ENCODE assay signal across 16 cellular contexts in genomic region chr6:85402071-85402470, GRCh38. TPM values are rescaled to one million over a fixed set of nuclear protein-coding genes. Genes with fewer than 3 reads are reported as not detected.
DNase-seq lines count a peak whose midpoint lies in the region; ATAC-seq and TF ChIP-seq lines count a peak whose summit lies in the region.
"Had no signal": no experiment of that assay in that cellular context is flagged by ENCODE, and none has a peak within 500 bp of the region (broad histone marks: within the 10 kb centered on the region; RNA-seq: fewer than 3 reads in every experiment).

No MANE protein-coding gene starts in this region.

- POLR2A ChIA-PET in CD8-positive, alpha-beta T cell (lab: Charles Lee): interaction anchor here (0.6 kb wide), 1 partner anchor 28 kb away, joined by 3 read pairs; no protein-coding TSS in a partner anchor

- H3K27ac Mint-ChIP-seq in CD8-positive, alpha-beta T cell: peak overlapping the region; percentile 87
- H3K27ac Mint-ChIP-seq: T-helper 17 cell had no signal

- in situ Hi-C loops in mammary epithelial cell (cut with MboI; ENCODE audit: low sequenced_read_pairs in 2 of 2): no loop called here

- intact Hi-C loops in CD8-positive, alpha-beta T cell (cut with DNase I, micrococcal nuclease): loop anchor here in 1 of 2 experiments (5.0 kb wide), 1 partner anchor 40 kb away; no protein-coding TSS in a partner anchor
- intact Hi-C loops in mammary epithelial cell (cut with micrococcal nuclease): loop anchor here (5.0 kb wide), 1 partner anchor 190 kb away; the partner anchor contains the start of gene SNX14

- peaks cover 70% of the 10 kb centered on the region for H3K4me1 Mint-ChIP-seq in CD8-positive, alpha-beta T cell (ENCODE audit: low read depth)

- H3K4me3 Mint-ChIP-seq in CD8-positive, alpha-beta T cell: peak overlapping the region; percentile 38
- H3K4me3 Mint-ChIP-seq: H9, nephron, T-helper 17 cell had no signal

- dilution Hi-C loops in mammary epithelial cell (cut with HindIII; ENCODE audit: low sequenced_read_pairs): loop anchor here (5.0 to 10.0 kb wide), 2 partner anchors 40 to 243 kb away; partner anchors contain the start of gene SYNCRIP

- BruUV-seq in mammary epithelial cell (replicated peaks; lab: Mats Ljungman, UMichigan): no TSS peak

- H3K4me2 ChIP-seq in mammary epithelial cell (ENCODE audit: insufficient read depth, low read depth, low read length) (no peak overlapping the region), osteoblast (ENCODE audit: insufficient read depth, low read length) (no peak overlapping the region)

- no peaks in the 10 kb centered on the region for H3K36me3 Mint-ChIP-seq in CD8-positive, alpha-beta T cell
- H3K36me3 Mint-ChIP-seq: CD4-positive, alpha-beta memory T cell had no signal

- no peaks in the 10 kb centered on the region for H3K36me3 ChIP-seq in CD8-positive, alpha-beta T cell (ENCODE audit: insufficient read depth, low read length)
- H3K36me3 ChIP-seq in mammary epithelial cell (ENCODE audit: insufficient read depth, low read length): no peaks in the 10 kb centered on the region
- no peaks in the 10 kb centered on the region for H3K36me3 ChIP-seq in osteoblast (ENCODE audit: insufficient read depth, low read length)

- CTCF ChIA-PET in CD8-positive, alpha-beta T cell (lab: Charles Lee): interaction anchor here (3.3 to 6.6 kb wide), 2 partner anchors 49 to 81 kb away, joined by 13 to 36 read pairs; partner anchors contain the start of gene NT5E
- CTCF ChIA-PET in mammary epithelial cell (lab: Charles Lee; ENCODE audit: low non-redundant PET): no interaction called here

- no peak for TF ChIP-seq CTCF in CD8-positive, alpha-beta T cell (IDR thresholded peaks at IDR 0.05)
- TF ChIP-seq CTCF in mammary epithelial cell (conservative IDR thresholded peaks at IDR 0.05 in 1 of 2, IDR thresholded peaks at IDR 0.05 in 1 of 2; ENCODE audit: extremely low read depth in 1 of 2, insufficient read depth in 1 of 2, low read depth in 1 of 2, low read length in 2 of 2) (no peak), osteoblast (IDR thresholded peaks at IDR 0.05; ENCODE audit: extremely low read depth, low read depth, low read length) (no peak)

- H3K9me3 Mint-ChIP-seq in CD8-positive, alpha-beta T cell: no peaks in the 10 kb centered on the region

- no peaks in the 10 kb centered on the region for H4K20me1 ChIP-seq in mammary epithelial cell (ENCODE audit: insufficient read depth, low read length)
- H4K20me1 ChIP-seq in osteoblast (ENCODE audit: insufficient read depth, low read length): no peaks in the 10 kb centered on the region

- H3K27me3 Mint-ChIP-seq in CD8-positive, alpha-beta T cell (ENCODE audit: low read depth): no peaks in the 10 kb centered on the region
- H3K27me3 Mint-ChIP-seq: CD4-positive, alpha-beta memory T cell had no signal

- peaks cover 56% of the 10 kb centered on the region for H3K4me1 ChIP-seq in CD8-positive, alpha-beta T cell (ENCODE audit: insufficient read depth, low read length)
- peaks cover 52% of the 10 kb centered on the region for H3K4me1 ChIP-seq in mammary epithelial cell (ENCODE audit: insufficient read depth, low read length)
- H3K4me1 ChIP-seq in osteoblast (ENCODE audit: insufficient read depth, low read length): peaks cover 56% of the 10 kb centered on the region

- no peak overlapping the region for H3K9ac ChIP-seq in mammary epithelial cell (ENCODE audit: insufficient read depth, low read length)

- no peak overlapping the region for H3K27ac ChIP-seq in CD8-positive, alpha-beta T cell (ENCODE audit: low read depth, low read length)
- peak overlapping the region; percentile 96 for H3K27ac ChIP-seq in mammary epithelial cell (ENCODE audit: insufficient read depth, low read depth, low read length)
- H3K27ac ChIP-seq in osteoblast (ENCODE audit: low read depth, low read length): peak overlapping the region; percentile 98

- no peak for DNase-seq in CD8-positive, alpha-beta T cell
- DNase-seq in M059J (ENCODE audit: low read depth): peak; percentile 20
- DNase-seq in mammary epithelial cell: no peak
- no peak for DNase-seq in osteoblast (ENCODE audit: insufficient read length, low spot score, missing footprints)
- no peak for DNase-seq in stimulated activated CD4-positive, alpha-beta T cell treated with anti-CD3 and anti-CD28 coated beads, Interleukin-4, amount 100 ng/mL, for 24 hours
- no peak for DNase-seq in retina
- DNase-seq: activated CD4-positive, CD25-positive, alpha-beta regulatory T cell; activated CD8-positive, alpha-beta memory T cell treated with anti-CD3 and anti-CD28 coated beads, Interleukin-2, amount 50 U/mL, for 48 hours; activated naive CD4-positive, alpha-beta T cell treated with anti-CD3 and anti-CD28 coated beads, Interleukin-2, amount 50 U/mL, for 16 hours; CD4-positive, alpha-beta memory T cell; H9; NCI-H1048; NCI-H2081 treated with DMSO at 0.1 percent for 48 hours; T-helper 17 cell had no signal

- H3K79me2 ChIP-seq in mammary epithelial cell (ENCODE audit: insufficient read depth, low read length): no peaks in the 10 kb centered on the region
- no peaks in the 10 kb centered on the region for H3K79me2 ChIP-seq in osteoblast (ENCODE audit: insufficient read depth, low read length)

- H3K4me3 ChIP-seq in CD8-positive, alpha-beta T cell (ENCODE audit: low read depth, low read length): no peak overlapping the region
- H3K4me3 ChIP-seq in mammary epithelial cell (replicated peaks in 1 of 3; ENCODE audit: insufficient read depth in 1 of 3, low read depth in 2 of 3, low read length in 3 of 3) (no peak overlapping the region), osteoblast (ENCODE audit: insufficient read depth, low read length) (no peak overlapping the region)

- H2AFZ ChIP-seq in mammary epithelial cell (ENCODE audit: low read depth, low read length): no peak overlapping the region
- H2AFZ ChIP-seq in osteoblast (ENCODE audit: low read length): peak overlapping the region; percentile 48

- no peaks in the 10 kb centered on the region for H3K9me3 ChIP-seq in CD8-positive, alpha-beta T cell (ENCODE audit: low read length)
- H3K9me3 ChIP-seq in mammary epithelial cell (replicated peaks; ENCODE audit: insufficient read depth, low read length) (no peaks in the 10 kb centered on the region), osteoblast (ENCODE audit: low read depth, low read length) (no peaks in the 10 kb centered on the region)

- H3K27me3 ChIP-seq in CD8-positive, alpha-beta T cell (ENCODE audit: insufficient read depth, low read length): no peaks in the 10 kb centered on the region
- H3K27me3 ChIP-seq in mammary epithelial cell (ENCODE audit: insufficient read depth, low read length) (no peaks in the 10 kb centered on the region), osteoblast (ENCODE audit: insufficient read depth, low read length) (no peaks in the 10 kb centered on the region)

- no peak for ATAC-seq in CD8-positive, alpha-beta T cell
- no peak for ATAC-seq in GM18873 (IDR thresholded peaks at IDR 0.05; ENCODE audit: low FRiP score, unreplicated experiment)
- ATAC-seq: T-helper 17 cell had no signal

RNA-seq across cellular contexts. Expression of gene NT5E, which starts 47.8 kb away (rescaled TPM):
- total RNA-seq in CD8-positive, alpha-beta T cell: 10 to 100 TPM; 12.7 to 13.0 TPM
- 171 and 207 TPM in 2 replicates for total RNA-seq in M059J (2014; rRNA removed; shearing (Covaris generic))
- total RNA-seq in mammary epithelial cell (100 to 1,000 TPM in 1 of 2 donors, 10 to 100 TPM in 1; 74.2 to 228 TPM), osteoblast (219 and 280 TPM in 2 replicates)
- polyA plus RNA-seq in mammary epithelial cell: 148 TPM
- 174 TPM for polyA minus RNA-seq in mammary epithelial cell

Comparison
In these comparisons a context has a peak if more than half of its experiments do, and no peak if none do; other contexts are left out.
1. RNA of gene NT5E, which starts 47.8 kb away (total RNA-seq): 74.2 to 228 TPM in mammary epithelial cell, 219 to 280 TPM in osteoblast and 171 to 207 TPM in M059J; 12.7 to 13.0 TPM in CD8-positive, alpha-beta T cell; every median in the first group is over 4 times any median in the second.